In genomic region chr15:63461230-63461629, GRCh38 we compare ENCODE assay signal across 1 cellular context.
TF ChIP-seq lines count a peak whose summit lies in the region.

No MANE protein-coding gene starts in this region.

TF ChIP-seq in H1, 55 proteins besides CTCF, POLR2A, EP300 and RAD21:
- TF ChIP-seq TBP (IDR thresholded peaks at IDR 0.05; ENCODE audit: low read depth, low read length), result peak; percentile 62; the same call in 1 of the 2 replicates
- 0 out of 2 replicates have a peak, but pooled peaks have one; percentile 3 for TF ChIP-seq TCF12 (IDR thresholded peaks at IDR 0.05; ENCODE audit: low read depth, low read length)
- no peak for TF ChIP-seq CHD2 (IDR thresholded peaks at IDR 0.05; ENCODE audit: low read length)
- TF ChIP-seq YY1 (IDR thresholded peaks at IDR 0.05; ENCODE audit: low read depth, low read length), result peak; percentile 63; the same call in 1 of the 2 replicates
